Comparison of ENCODE assay signal across 7 cellular contexts in genomic region chr16:88169831-88170165, GRCh38.
DNase-seq lines count a peak whose midpoint lies in the region; ATAC-seq and TF ChIP-seq lines count a peak whose summit lies in the region.
"Not testable (repeated sequence)": the region's sequence is repeated elsewhere in the genome, so short reads cannot be mapped to it uniquely, and the experiment has no call there.

No MANE protein-coding gene starts in this region.

- H3K27me3 ChIP-seq in BLaER1; RWPE2 (ENCODE audit: insufficient read depth, poor library complexity, severe bottlenecking); neuronal stem cell (ENCODE audit: control insufficient read depth in 3 of 3, insufficient read depth in 3 of 3, low read depth in 1 of 3, low read length in 3 of 3): not testable (repeated sequence)
- H3K27me3 ChIP-seq in spleen (replicated peaks in 1 of 7) = peaks cover 0 to 13% (median 0%) of the 10 kb centered on the region in 7 donors

- not testable (repeated sequence) for H3K4ac ChIP-seq in neuronal stem cell (ENCODE audit: low read length)

- H3K9ac ChIP-seq in BLaER1; neuronal stem cell (ENCODE audit: low read depth, low read length, poor library complexity): not testable (repeated sequence)

- not testable (repeated sequence) for H4K8ac ChIP-seq in neuronal stem cell (ENCODE audit: low read depth, low read length)

- not testable (repeated sequence) for H4K20me1 ChIP-seq in BLaER1

- H3K36me3 ChIP-seq in BLaER1; RWPE2 (ENCODE audit: low read depth); neuronal stem cell (replicated peaks in 1 of 2; ENCODE audit: control insufficient read depth in 2 of 2, insufficient read depth in 2 of 2, low read length in 2 of 2); spleen: not testable (repeated sequence)

- CTCF ChIA-PET in activated CD8-positive, alpha-beta memory T cell treated with anti-CD3 and anti-CD28 coated beads, Interleukin-2, amount 10 ng/mL, durations not matched to agents 7 days and 5 days (lab: Charles Lee) = not testable (repeated sequence)

- not testable (repeated sequence) for H3K27ac ChIP-seq in BLaER1; RWPE2 (ENCODE audit: poor library complexity, severe bottlenecking); neuronal stem cell (replicated peaks; ENCODE audit: low read length); spleen

- not testable (repeated sequence) for ATAC-seq in RWPE2 (ENCODE audit: low read depth); activated CD8-positive, alpha-beta memory T cell treated with anti-CD3 and anti-CD28 coated beads, Interleukin-2, amount 10 ng/mL, durations not matched to agents 7 days and 5 days; memory B cell (ENCODE audit: low read depth)

- H3K4me1 ChIP-seq in BLaER1 = peaks cover 55% of the 10 kb centered on the region
- not testable (repeated sequence) for H3K4me1 ChIP-seq in RWPE2 (ENCODE audit: insufficient read depth, poor library complexity, severe bottlenecking); neuronal stem cell (ENCODE audit: control insufficient read depth in 2 of 2, insufficient read depth in 1 of 2, low read depth in 1 of 2, low read length in 2 of 2); spleen

- H2BK120ac ChIP-seq in neuronal stem cell (ENCODE audit: low read depth, low read length) = not testable (repeated sequence)

- H3K4me2 ChIP-seq in BLaER1 = peak overlapping the region; percentile 53
- H3K4me2 ChIP-seq in neuronal stem cell (ENCODE audit: insufficient read depth, low read length, poor library complexity, severe bottlenecking) = not testable (repeated sequence)

- H4K91ac ChIP-seq in neuronal stem cell (ENCODE audit: low read depth, low read length, poor library complexity) = not testable (repeated sequence)

- not testable (repeated sequence) for H2BK15ac ChIP-seq in neuronal stem cell (ENCODE audit: low read length)

- intact Hi-C loops in spleen (cut with DNase I; ENCODE audit: low total_unique reads) = not testable (repeated sequence)

- H3K79me1 ChIP-seq in neuronal stem cell (ENCODE audit: low read depth, low read length) = not testable (repeated sequence)

- H2BK12ac ChIP-seq in neuronal stem cell (ENCODE audit: low read length) = not testable (repeated sequence)

- peaks cover 18% of the 10 kb centered on the region for H3K27me3 Mint-ChIP-seq in activated CD8-positive, alpha-beta memory T cell treated with anti-CD3 and anti-CD28 coated beads, Interleukin-2, amount 10 ng/mL, durations not matched to agents 7 days and 5 days
- not testable (repeated sequence) for H3K27me3 Mint-ChIP-seq in chondrocyte (ENCODE audit: low read depth); memory B cell

- not testable (repeated sequence) for H3K9me3 ChIP-seq in BLaER1; RWPE2 (ENCODE audit: severe bottlenecking); neuronal stem cell (replicated peaks in 1 of 2; ENCODE audit: control insufficient read depth in 2 of 2, insufficient read depth in 1 of 2, low read depth in 1 of 2, low read length in 2 of 2); spleen

- H2AFZ ChIP-seq in neuronal stem cell (ENCODE audit: low read length) = not testable (repeated sequence)

- DNase-seq in RWPE2 (ENCODE audit: low spot score) (peak; percentile 41), chondrocyte (ENCODE audit: low spot score) (peak; percentile 72), spleen (peak; percentile 64)
- DNase-seq in activated CD8-positive, alpha-beta memory T cell treated with anti-CD3 and anti-CD28 coated beads, Interleukin-2, amount 10 ng/mL, durations not matched to agents 7 days and 5 days = peak; percentile 18
- not testable (repeated sequence) for DNase-seq in memory B cell (ENCODE audit: low spot score in 2 of 2); neuronal stem cell (ENCODE audit: low spot score)

- H3K4me3 ChIP-seq in BLaER1; RWPE2 (ENCODE audit: severe bottlenecking); neuronal stem cell (ENCODE audit: low read length in 2 of 2); spleen: not testable (repeated sequence)

- not testable (repeated sequence) for H2BK5ac ChIP-seq in neuronal stem cell (ENCODE audit: low read length)

- not testable (repeated sequence) for H3K36me3 Mint-ChIP-seq in activated CD8-positive, alpha-beta memory T cell treated with anti-CD3 and anti-CD28 coated beads, Interleukin-2, amount 10 ng/mL, durations not matched to agents 7 days and 5 days; chondrocyte (ENCODE audit: low read depth); memory B cell

- not testable (repeated sequence) for H3K27ac Mint-ChIP-seq in activated CD8-positive, alpha-beta memory T cell treated with anti-CD3 and anti-CD28 coated beads, Interleukin-2, amount 10 ng/mL, durations not matched to agents 7 days and 5 days; chondrocyte (ENCODE audit: unreplicated experiment)
- H3K27ac Mint-ChIP-seq in memory B cell = peak overlapping the region; percentile 62

- peak overlapping the region; percentile 87 for H3K18ac ChIP-seq in neuronal stem cell (ENCODE audit: low read length)

- H3K9me3 Mint-ChIP-seq in activated CD8-positive, alpha-beta memory T cell treated with anti-CD3 and anti-CD28 coated beads, Interleukin-2, amount 10 ng/mL, durations not matched to agents 7 days and 5 days (ENCODE audit: low read depth); memory B cell: not testable (repeated sequence)
- peaks cover 19% of the 10 kb centered on the region for H3K9me3 Mint-ChIP-seq in chondrocyte (ENCODE audit: low read depth)

- not testable (repeated sequence) for H3K14ac ChIP-seq in neuronal stem cell (ENCODE audit: low read length)

- no CpG with 5 or more reads among the region's 8 CpGs for WGBS in neuronal stem cell (ENCODE audit: extremely low coverage in 2 of 2, insufficient read length in 2 of 2, insufficient replicate concordance in 1 of 2), 2 donors
- WGBS in spleen, 5 donors = 84 to 91% (median 90%) methylated on average over 7 to 8 of the region's 8 CpGs

- TF ChIP-seq CTCF in RWPE2 (IDR thresholded peaks at IDR 0.05; ENCODE audit: poor library complexity, severe bottlenecking); chondrocyte (IDR thresholded peaks at IDR 0.05); spleen (IDR thresholded peaks at IDR 0.05 in 8 of 11, conservative IDR thresholded peaks at IDR 0.05 in 3 of 11): not testable (repeated sequence)

- TF ChIP-seq POLR2A in spleen (IDR thresholded peaks at IDR 0.05) = not testable (repeated sequence)

- H2AK5ac ChIP-seq in neuronal stem cell (ENCODE audit: low read depth, low read length) = not testable (repeated sequence)

- H3K4me1 Mint-ChIP-seq in activated CD8-positive, alpha-beta memory T cell treated with anti-CD3 and anti-CD28 coated beads, Interleukin-2, amount 10 ng/mL, durations not matched to agents 7 days and 5 days; chondrocyte (ENCODE audit: low read depth); memory B cell: not testable (repeated sequence)

- not testable (repeated sequence) for H3K4me3 Mint-ChIP-seq in activated CD8-positive, alpha-beta memory T cell treated with anti-CD3 and anti-CD28 coated beads, Interleukin-2, amount 10 ng/mL, durations not matched to agents 7 days and 5 days; chondrocyte (ENCODE audit: unreplicated experiment); memory B cell

- peak overlapping the region; percentile 12 for H3K23ac ChIP-seq in neuronal stem cell (ENCODE audit: low read depth, low read length, poor library complexity)
